ENCODE assay signal across 27 cellular contexts in genomic region chr21:46215436-46216131, GRCh38. TPM values are rescaled to one million over a fixed set of nuclear protein-coding genes. Genes with fewer than 3 reads are reported as not detected.
A peak's percentile ranks its signal among the peaks of the same experiment; 100 is the strongest.
DNase-seq lines count a peak whose midpoint lies in the region; ATAC-seq and TF ChIP-seq lines count a peak whose summit lies in the region.
"Had no signal": no experiment of that assay in that cellular context is flagged by ENCODE, and none has a peak within 500 bp of the region (broad histone marks: within the 10 kb centered on the region; RNA-seq: fewer than 3 reads in every experiment).

No MANE protein-coding gene starts in this region.

- no peak overlapping the region for H3K4me2 ChIP-seq in GM23338

- no peak overlapping the region for H3K4me3 Mint-ChIP-seq in activated CD4-positive, alpha-beta T cell treated with anti-CD3 and anti-CD28 coated beads, Interleukin-2, amount 10 ng/mL, durations not matched to agents 24 days and 14 days
- no peak overlapping the region for H3K4me3 Mint-ChIP-seq in central memory CD8-positive, alpha-beta T cell
- H3K4me3 Mint-ChIP-seq in GM23338, result no peak overlapping the region
- H3K4me3 Mint-ChIP-seq: activated T-cell treated with anti-CD3 and anti-CD28 coated beads, Interleukin-2, amount 50 U/mL, for 24 hours; IgD-negative memory B cell; memory B cell; stimulated activated naive CD8-positive, alpha-beta T cell treated with anti-CD3 and anti-CD28 coated beads, Interleukin-15, Interleukin-2, amounts not matched to agents 100 ng/mL and 50 ng/mL, for 24 hours had no signal

- H3K36me3 Mint-ChIP-seq in activated CD4-positive, alpha-beta T cell treated with anti-CD3 and anti-CD28 coated beads, Interleukin-2, amount 10 ng/mL, durations not matched to agents 24 days and 14 days (ENCODE audit: low read depth), result peaks cover 12% of the 10 kb centered on the region
- H3K36me3 Mint-ChIP-seq in central memory CD8-positive, alpha-beta T cell (ENCODE audit: insufficient read depth), result peaks cover 9% of the 10 kb centered on the region
- H3K36me3 Mint-ChIP-seq in GM23338 (ENCODE audit: low read depth), result peaks cover 13% of the 10 kb centered on the region

- peaks cover 9% of the 10 kb centered on the region for H4K20me1 ChIP-seq in GM23338 (replicated peaks; ENCODE audit: insufficient read depth)

- no peaks in the 10 kb centered on the region for H3K9me3 Mint-ChIP-seq in activated CD4-positive, alpha-beta T cell treated with anti-CD3 and anti-CD28 coated beads, Interleukin-2, amount 10 ng/mL, durations not matched to agents 24 days and 14 days
- no peaks in the 10 kb centered on the region for H3K9me3 Mint-ChIP-seq in central memory CD8-positive, alpha-beta T cell
- no peaks in the 10 kb centered on the region for H3K9me3 Mint-ChIP-seq in GM23338
- H3K9me3 Mint-ChIP-seq: activated T-cell treated with anti-CD3 and anti-CD28 coated beads, Interleukin-2, amount 50 U/mL, for 24 hours; IgD-negative memory B cell; memory B cell; stimulated activated naive CD8-positive, alpha-beta T cell treated with anti-CD3 and anti-CD28 coated beads, Interleukin-15, Interleukin-2, amounts not matched to agents 100 ng/mL and 50 ng/mL, for 24 hours had no signal

- no peaks in the 10 kb centered on the region for H3K27me3 Mint-ChIP-seq in activated CD4-positive, alpha-beta T cell treated with anti-CD3 and anti-CD28 coated beads, Interleukin-2, amount 10 ng/mL, durations not matched to agents 24 days and 14 days
- no peaks in the 10 kb centered on the region for H3K27me3 Mint-ChIP-seq in central memory CD8-positive, alpha-beta T cell
- H3K27me3 Mint-ChIP-seq in GM23338 (ENCODE audit: insufficient read depth, low read depth, poor library complexity), result peaks cover 8% of the 10 kb centered on the region
- H3K27me3 Mint-ChIP-seq: activated T-cell treated with anti-CD3 and anti-CD28 coated beads, Interleukin-2, amount 50 U/mL, for 24 hours; IgD-negative memory B cell; memory B cell; stimulated activated naive CD8-positive, alpha-beta T cell treated with anti-CD3 and anti-CD28 coated beads, Interleukin-15, Interleukin-2, amounts not matched to agents 100 ng/mL and 50 ng/mL, for 24 hours had no signal

- peaks cover 42% of the 10 kb centered on the region for H3K79me2 ChIP-seq in GM23338 (replicated peaks; ENCODE audit: insufficient read depth)

- H3K4me3 ChIP-seq in H7 (ENCODE audit: insufficient read depth, low read depth, low read length) (no peak overlapping the region), GM23338 (no peak overlapping the region)
- H3K4me3 ChIP-seq: psoas muscle, thyroid gland had no signal

- H3F3A ChIP-seq in GM23338 (replicated peaks; ENCODE audit: low read depth), result no peaks in the 10 kb centered on the region

- H3K36me3 ChIP-seq in H7 (replicated peaks; ENCODE audit: control insufficient read depth, insufficient read depth, low read length) (peaks cover 5% of the 10 kb centered on the region; the same call in 1 of the 2 replicates), GM23338 (ENCODE audit: insufficient read depth) (0 out of 2 replicates have a peak, but pooled peaks cover 4% of the 10 kb centered on the region)
- H3K36me3 ChIP-seq: neutrophil had no signal

- peak overlapping the region; percentile 72 for H3K27ac Mint-ChIP-seq in activated CD4-positive, alpha-beta T cell treated with anti-CD3 and anti-CD28 coated beads, Interleukin-2, amount 10 ng/mL, durations not matched to agents 24 days and 14 days
- peak overlapping the region; percentile 22 for H3K27ac Mint-ChIP-seq in central memory CD8-positive, alpha-beta T cell (ENCODE audit: low read depth)
- H3K27ac Mint-ChIP-seq in GM23338, result no peak overlapping the region
- H3K27ac Mint-ChIP-seq: activated T-cell treated with anti-CD3 and anti-CD28 coated beads, Interleukin-2, amount 50 U/mL, for 24 hours; memory B cell; stimulated activated naive CD8-positive, alpha-beta T cell treated with anti-CD3 and anti-CD28 coated beads, Interleukin-15, Interleukin-2, amounts not matched to agents 100 ng/mL and 50 ng/mL, for 24 hours had no signal

- H3K9me2 ChIP-seq in GM23338 (ENCODE audit: insufficient read depth), result no peaks in the 10 kb centered on the region

- peaks cover 2% of the 10 kb centered on the region for H3K4me1 Mint-ChIP-seq in activated CD4-positive, alpha-beta T cell treated with anti-CD3 and anti-CD28 coated beads, Interleukin-2, amount 10 ng/mL, durations not matched to agents 24 days and 14 days
- H3K4me1 Mint-ChIP-seq in central memory CD8-positive, alpha-beta T cell, result peaks cover 7% of the 10 kb centered on the region
- H3K4me1 Mint-ChIP-seq in GM23338, result peaks cover 5% of the 10 kb centered on the region; the same call in 1 of the 3 replicates

- H3K27ac ChIP-seq in GM23338 (ENCODE audit: low read depth), result no peak overlapping the region
- H3K27ac ChIP-seq: neutrophil, psoas muscle, thyroid gland had no signal

- H3K27me3 ChIP-seq in H7 (ENCODE audit: control insufficient read depth, insufficient read depth, low read length), result no peaks in the 10 kb centered on the region
- no peaks in the 10 kb centered on the region for H3K27me3 ChIP-seq in GM23338 (ENCODE audit: insufficient read depth)
- H3K27me3 ChIP-seq: neutrophil, thyroid gland had no signal

- intact Hi-C loops in activated CD4-positive, alpha-beta T cell treated with anti-CD3 and anti-CD28 coated beads, Interleukin-2, amount 10 ng/mL, durations not matched to agents 24 days and 14 days (cut with micrococcal nuclease), result no loop called here

- no peak for ATAC-seq in central memory CD8-positive, alpha-beta T cell (replicated peaks; ENCODE audit: extremely low read depth, poor library complexity, severe bottlenecking)
- ATAC-seq in omental fat pad (ENCODE audit: low FRiP score) (no peak), GM23338 (no peak)
- ATAC-seq: esophagus mucosa, PC-3 had no signal

- no peaks in the 10 kb centered on the region for H3K4me1 ChIP-seq in GM23338 (ENCODE audit: insufficient read depth)
- H3K4me1 ChIP-seq: psoas muscle, thyroid gland had no signal

- no peak for DNase-seq in activated CD4-positive, alpha-beta T cell treated with anti-CD3 and anti-CD28 coated beads, Interleukin-2, amount 10 ng/mL, durations not matched to agents 24 days and 14 days
- no peak for DNase-seq in activated CD4-positive, alpha-beta T cell treated with anti-CD3 and anti-CD28 coated beads, Interleukin-2, amount 50 U/mL, for 4 hours
- DNase-seq in H7 (peak; percentile 45), omental fat pad (ENCODE audit: low spot score) (peak; percentile 14), NCI-H446 treated with DMSO at 0.1 percent for 48 hours (lab: John Stamatoyannopoulos, UW) (no peak), GM23338 (ENCODE audit: low spot score) (no peak), NCI-H2081 treated with DMSO at 0.1 percent for 48 hours (lab: John Stamatoyannopoulos, UW) (no peak)
- no peak for DNase-seq in central memory CD8-positive, alpha-beta T cell (ENCODE audit: low spot score in 2 of 2)
- DNase-seq: 8988T; activated naive CD4-positive, alpha-beta T cell; amygdala; cortex of kidney; foreskin fibroblast; NCI-H1105; NCI-H187 treated with DMSO at 0.1 percent for 48 hours; NCI-H524 treated with DMSO at 0.1 percent for 48 hours; PC-3; psoas muscle; SHP77 treated with DMSO at 0.1 percent for 48 hours; SW 1271; thyroid gland had no signal

- TF ChIP-seq CTCF in omental fat pad (IDR thresholded peaks at IDR 0.05) (no peak), GM23338 (conservative IDR thresholded peaks at IDR 0.05; ENCODE audit: low read depth in 2 of 2) (no peak)

- no peak overlapping the region for H2AFZ ChIP-seq in GM23338

TF ChIP-seq in GM23338, 12 proteins besides CTCF, POLR2A, EP300 and RAD21 (continues in another document):
- no peak for TF ChIP-seq ZNF331 (CRISPR knock-in tag; IDR thresholded peaks at IDR 0.05; ENCODE audit: low read depth)
- no peak for TF ChIP-seq JUNB (IDR thresholded peaks at IDR 0.05; ENCODE audit: unreplicated experiment)
- no peak for TF ChIP-seq EZH2phosphoT487 (IDR thresholded peaks at IDR 0.05; ENCODE audit: unreplicated experiment)
- TF ChIP-seq NANOG (IDR thresholded peaks at IDR 0.05; ENCODE audit: borderline replicate concordance), result no peak
- no peak for TF ChIP-seq STAT1 (IDR thresholded peaks at IDR 0.05; ENCODE audit: unreplicated experiment)
- no peak for TF ChIP-seq POLR2AphosphoS5 (IDR thresholded peaks at IDR 0.05; ENCODE audit: low read depth)
- TF ChIP-seq CREB1 (CRISPR knock-in tag; IDR thresholded peaks at IDR 0.05; ENCODE audit: low read depth), result no peak
- no peak for TF ChIP-seq EZH2 (IDR thresholded peaks at IDR 0.05; ENCODE audit: low read depth, unreplicated experiment)

RNA-seq across cellular contexts. Expression of gene LSS, which starts 13.0 kb away (rescaled TPM):
- total RNA-seq in activated CD4-positive, alpha-beta T cell treated with anti-CD3 and anti-CD28 coated beads, Interleukin-2, amount 10 ng/mL, durations not matched to agents 24 days and 14 days, result 19.7 and 23.1 TPM in 2 replicates
- 44.6 and 53.3 TPM in 2 replicates for total RNA-seq in H7 (2014; rRNA removed; shearing (Covaris generic))
- total RNA-seq in omental fat pad, result 100 to 1,000 TPM in 2 of 4 donors, 10 to 100 TPM in 2; 94.8 to 122 (median 108) TPM
- total RNA-seq in GM23338 (2014; rRNA removed; shearing (Covaris generic)), result 216 and 237 TPM in 2 replicates
- 49.3 and 55.0 TPM in 2 replicates for polyA plus RNA-seq in GM23338 (2016; fragmentation: Nextera tagmentation; extraction: Ambion mirVana)

RNA-seq across cellular contexts. Expression of gene SPATC1L, which starts 31.3 kb away (rescaled TPM):
- 10.8 and 12.0 TPM in 2 replicates for total RNA-seq in activated CD4-positive, alpha-beta T cell treated with anti-CD3 and anti-CD28 coated beads, Interleukin-2, amount 10 ng/mL, durations not matched to agents 24 days and 14 days
- total RNA-seq in H7 (2014; rRNA removed; shearing (Covaris generic)), result 35.5 and 41.5 TPM in 2 replicates
- 1 to 10 TPM in 3 of 4 donors, under 1 TPM in 1; 0.96 to 8.0 (median 2.8) TPM for total RNA-seq in omental fat pad
- total RNA-seq in GM23338 (2014; rRNA removed; shearing (Covaris generic)), result 30.7 and 37.6 TPM in 2 replicates
- 69.6 and 70.2 TPM in 2 replicates for polyA plus RNA-seq in GM23338 (2016; fragmentation: Nextera tagmentation; extraction: Ambion mirVana)

Comparison
In these comparisons a context has a peak if more than half of its experiments do, and no peak if none do; other contexts are left out.
1. DNase-seq: peak in H7 (single experiment) and omental fat pad (single experiment); none in activated CD4-positive, alpha-beta T cell treated with anti-CD3 and anti-CD28 coated beads, Interleukin-2, amount 10 ng/mL, durations not matched to agents 24 days and 14 days (single experiment), activated CD4-positive, alpha-beta T cell treated with anti-CD3 and anti-CD28 coated beads, Interleukin-2, amount 50 U/mL, for 4 hours (0 of 2), central memory CD8-positive, alpha-beta T cell (0 of 2), NCI-H446 treated with DMSO at 0.1 percent for 48 hours (single experiment), GM23338 (single experiment) and NCI-H2081 treated with DMSO at 0.1 percent for 48 hours (single experiment).